In the genomic region with DNA sequence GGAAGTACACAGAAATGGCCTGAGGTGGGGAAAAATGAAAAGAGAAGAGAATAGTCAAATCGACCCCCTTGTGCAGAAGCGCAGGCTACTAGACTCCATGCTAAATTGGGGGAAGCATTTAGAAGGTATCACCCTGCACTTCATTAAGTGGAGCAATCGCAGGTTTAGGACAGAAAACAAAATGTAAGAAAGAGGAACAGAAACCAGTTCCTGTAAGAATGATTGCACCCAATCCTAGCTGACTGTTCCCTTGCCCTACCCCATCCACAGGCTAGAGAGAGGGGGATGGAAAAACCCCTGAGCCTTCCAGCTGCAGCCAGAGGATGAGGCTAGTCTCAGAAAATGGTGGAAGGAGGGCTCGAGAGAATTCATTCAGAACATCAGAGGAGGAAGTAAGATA, we compare ENCODE assay signal across 11 cellular contexts. TPM values are rescaled to one million over a fixed set of nuclear protein-coding genes. Genes with fewer than 3 reads are reported as not detected.
DNase-seq lines count a peak whose midpoint lies in the region; ATAC-seq, FAIRE-seq and TF ChIP-seq lines count a peak whose summit lies in the region.
"Had no signal": no experiment of that assay in that cellular context is flagged by ENCODE, and none has a peak within 500 bp of the region (broad histone marks: within the 10 kb centered on the region; RNA-seq: fewer than 3 reads in every experiment).

No MANE protein-coding gene starts in this region.

- H3K27ac Mint-ChIP-seq in Caco-2 (ENCODE audit: unreplicated experiment), result no peak overlapping the region
- H3K27ac Mint-ChIP-seq in CD4-positive, alpha-beta T cell, result no peak overlapping the region
- H3K27ac Mint-ChIP-seq: nephron had no signal

- no peaks in the 10 kb centered on the region for H4K20me1 ChIP-seq in HepG2 (ENCODE audit: insufficient read depth, low read length)

- H3K4me1 Mint-ChIP-seq in Caco-2 (ENCODE audit: low read depth, unreplicated experiment), result peaks cover 1% of the 10 kb centered on the region
- no peaks in the 10 kb centered on the region for H3K4me1 Mint-ChIP-seq in CD4-positive, alpha-beta T cell (ENCODE audit: low read depth)

- CTCF ChIA-PET in HepG2 (lab: Yijun Ruan, JAX; ENCODE audit: low intra/inter-chr PET ratio, low total read pairs), result no interaction called here
- CTCF ChIA-PET in Caco-2 (lab: Charles Lee), result no interaction called here
- CTCF ChIA-PET in CD4-positive, alpha-beta T cell (lab: Charles Lee), result no interaction called here

- H3K36me3 ChIP-seq in HepG2 (replicated peaks in 1 of 2; ENCODE audit: control insufficient read depth in 1 of 2, insufficient read depth in 2 of 2, low read length in 2 of 2), result no peaks in the 10 kb centered on the region
- H3K36me3 ChIP-seq in Caco-2 (ENCODE audit: control insufficient read depth, insufficient read depth, low read length), result no peaks in the 10 kb centered on the region
- H3K36me3 ChIP-seq: MG63 had no signal

- 11% methylated on average over 4 of the region's 4 CpGs for WGBS in HepG2 (ENCODE audit: low lambda C conversion rate)

- H3K36me3 Mint-ChIP-seq in Caco-2 (ENCODE audit: insufficient read depth, unreplicated experiment), result no peaks in the 10 kb centered on the region
- no peaks in the 10 kb centered on the region for H3K36me3 Mint-ChIP-seq in CD4-positive, alpha-beta T cell (ENCODE audit: low read depth)

- H3K4me3 Mint-ChIP-seq in Caco-2 (ENCODE audit: unreplicated experiment), result no peak overlapping the region
- no peak overlapping the region for H3K4me3 Mint-ChIP-seq in CD4-positive, alpha-beta T cell
- H3K4me3 Mint-ChIP-seq: nephron had no signal

- no peak overlapping the region for H3K9ac ChIP-seq in HepG2 (ENCODE audit: insufficient read depth, low read depth, low read length)

- H3K4me1 ChIP-seq in HepG2 (ENCODE audit: insufficient read depth, low read length), result no peaks in the 10 kb centered on the region
- H3K4me1 ChIP-seq in Caco-2, result 0 out of 2 replicates have a peak, but pooled peaks cover 2% of the 10 kb centered on the region

- H2AFZ ChIP-seq in HepG2 (ENCODE audit: low read length), result no peak overlapping the region

- TF ChIP-seq CTCF in HepG2 (CRISPR knock-in tag; IDR thresholded peaks at IDR 0.05) (no peak), Caco-2 (IDR thresholded peaks at IDR 0.05; ENCODE audit: insufficient read depth in 1 of 2, low read depth in 1 of 2, low read length in 1 of 2, severe bottlenecking in 1 of 2, unreplicated experiment in 1 of 2) (no peak)
- no peak for TF ChIP-seq CTCF in CD4-positive, alpha-beta T cell (IDR thresholded peaks at IDR 0.05)

- POLR2A ChIA-PET in HepG2 (lab: Yijun Ruan, JAX), result no interaction called here
- POLR2A ChIA-PET in Caco-2 (lab: Charles Lee), result no interaction called here
- POLR2A ChIA-PET in CD4-positive, alpha-beta T cell (lab: Charles Lee), result no interaction called here

- H3K27ac ChIP-seq in HepG2 (ENCODE audit: extremely low read length, insufficient read depth, low read length), result no peak overlapping the region
- no peak overlapping the region for H3K27ac ChIP-seq in CD4-positive, alpha-beta T cell (ENCODE audit: low read depth, low read length)

- H3K9me3 ChIP-seq in HepG2 (ENCODE audit: low read length) (no peaks in the 10 kb centered on the region), Caco-2 (peaks cover 5% of the 10 kb centered on the region; the same call in 1 of the 2 replicates)
- H3K9me3 ChIP-seq in CD4-positive, alpha-beta T cell (ENCODE audit: control insufficient read depth, low read length), result no peaks in the 10 kb centered on the region
- H3K9me3 ChIP-seq: MG63 had no signal

- no TSS peak for BruUV-seq in HepG2 (replicated peaks; lab: Mats Ljungman, UMichigan)
- no TSS peak for BruUV-seq in Caco-2 (replicated peaks; lab: Mats Ljungman, UMichigan)

- no peak for FAIRE-seq in HepG2 (lab: Jason Lieb, UNC)

- TF ChIP-seq EP300 in HepG2 (IDR thresholded peaks at IDR 0.05; ENCODE audit: low read depth in 2 of 2, low read length in 2 of 2) (no peak), HepG2 (CRISPR knock-in tag; IDR thresholded peaks at IDR 0.05; ENCODE audit: borderline replicate concordance) (no peak)

- no peaks in the 10 kb centered on the region for H3K27me3 ChIP-seq in HepG2 (ENCODE audit: control insufficient read depth in 1 of 2, insufficient read depth in 2 of 2, low read length in 2 of 2)
- no peaks in the 10 kb centered on the region for H3K27me3 ChIP-seq in Caco-2 (replicated peaks; ENCODE audit: control insufficient read depth, insufficient read depth, low read length)
- H3K27me3 ChIP-seq in CD4-positive, alpha-beta T cell (ENCODE audit: control insufficient read depth, insufficient read depth, low read length), result no peaks in the 10 kb centered on the region
- H3K27me3 ChIP-seq: MG63 had no signal

- TF ChIP-seq RAD21 in HepG2 (CRISPR knock-in tag; IDR thresholded peaks at IDR 0.05), result no peak

- DNase-seq in NOMO-1 treated with DMSO at 0.1 percent for 48 hours (lab: John Stamatoyannopoulos, UW; ENCODE audit: unreplicated experiment) (peak; percentile 70), HepG2 (ENCODE audit: low spot score) (no peak), Caco-2 (no peak), retina (no peak)
- no peak for DNase-seq in CD4-positive, alpha-beta T cell
- DNase-seq: MG63; stimulated activated naive CD8-positive, alpha-beta T cell treated with anti-CD3 and anti-CD28 coated beads, Interleukin-15, Interleukin-2, amounts not matched to agents 100 U/mL and 50 U/mL, for 24 hours had no signal

- no peaks in the 10 kb centered on the region for H3K9me3 Mint-ChIP-seq in Caco-2 (ENCODE audit: unreplicated experiment)
- H3K9me3 Mint-ChIP-seq in CD4-positive, alpha-beta T cell, result peaks cover 2% of the 10 kb centered on the region

- H3K4me2 ChIP-seq in HepG2 (ENCODE audit: low read depth, low read length), result no peak overlapping the region

- in situ Hi-C loops in HepG2 (cut with HindIII; ENCODE audit: extremely low pct_ligation_motif_present, low pct_unique_long_range_greater_than_20kb), result loop anchor here (10.0 to 25.0 kb wide), 2 partner anchors 311 to 881 kb away; partner anchors contain the start of gene MED7

- intact Hi-C loops in HepG2 (cut with micrococcal nuclease; ENCODE audit: unreplicated experiment), result no loop called here
- intact Hi-C loops in Caco-2 (cut with micrococcal nuclease; ENCODE audit: unreplicated experiment), result no loop called here
- intact Hi-C loops in CD4-positive, alpha-beta T cell (cut with DNase I, micrococcal nuclease), result no loop called here

- no peak for TF ChIP-seq POLR2A in HepG2 (IDR thresholded peaks at IDR 0.05; ENCODE audit: insufficient read depth in 1 of 2, low read depth in 2 of 2, low read length in 2 of 2)

- no peaks in the 10 kb centered on the region for H3K79me2 ChIP-seq in HepG2 (ENCODE audit: insufficient read depth, low read length)

- H3K4me3 ChIP-seq in HepG2 (replicated peaks in 1 of 3; ENCODE audit: insufficient read depth in 1 of 3, low read depth in 2 of 3, low read length in 3 of 3), result no peak overlapping the region
- no peak overlapping the region for H3K4me3 ChIP-seq in Caco-2 (ENCODE audit: low read depth, low read length)
- H3K4me3 ChIP-seq: MG63 had no signal

- ATAC-seq in GM18499 (IDR thresholded peaks at IDR 0.05; ENCODE audit: insufficient read depth, unreplicated experiment) (peak; percentile 70), GM21423 (IDR thresholded peaks at IDR 0.05; ENCODE audit: unreplicated experiment) (peak; percentile 78), HG03064 (IDR thresholded peaks at IDR 0.05; ENCODE audit: low read depth, unreplicated experiment) (peak; percentile 82), HepG2 (no peak)
- no peak for ATAC-seq in CD4-positive, alpha-beta T cell (ENCODE audit: poor library complexity)
- ATAC-seq: stimulated activated naive CD8-positive, alpha-beta T cell treated with anti-CD3 and anti-CD28 coated beads, Interleukin-15, Interleukin-2, amounts not matched to agents 100 U/mL and 50 U/mL, for 24 hours had no signal

- H3K27me3 Mint-ChIP-seq in Caco-2 (ENCODE audit: insufficient read depth, unreplicated experiment), result no peaks in the 10 kb centered on the region
- peaks cover 4% of the 10 kb centered on the region for H3K27me3 Mint-ChIP-seq in CD4-positive, alpha-beta T cell

TF ChIP-seq in HepG2, 621 proteins besides CTCF, POLR2A, EP300 and RAD21 (continues in another document):
- TF ChIP-seq HCFC1 (IDR thresholded peaks at IDR 0.05; ENCODE audit: low read depth, low read length), result no peak
- TF ChIP-seq, protein P1, sequence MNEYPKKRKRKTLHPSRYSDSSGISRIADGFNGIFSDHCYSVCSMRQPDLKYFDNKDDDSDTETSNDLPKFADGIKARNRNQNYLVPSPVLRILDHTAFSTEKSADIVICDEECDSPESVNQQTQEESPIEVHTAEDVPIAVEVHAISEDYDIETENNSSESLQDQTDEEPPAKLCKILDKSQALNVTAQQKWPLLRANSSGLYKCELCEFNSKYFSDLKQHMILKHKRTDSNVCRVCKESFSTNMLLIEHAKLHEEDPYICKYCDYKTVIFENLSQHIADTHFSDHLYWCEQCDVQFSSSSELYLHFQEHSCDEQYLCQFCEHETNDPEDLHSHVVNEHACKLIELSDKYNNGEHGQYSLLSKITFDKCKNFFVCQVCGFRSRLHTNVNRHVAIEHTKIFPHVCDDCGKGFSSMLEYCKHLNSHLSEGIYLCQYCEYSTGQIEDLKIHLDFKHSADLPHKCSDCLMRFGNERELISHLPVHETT (CRISPR knock-in tag; conservative IDR thresholded peaks at IDR 0.05), result no peak

RNA-seq across cellular contexts. Expression of gene PPP1R2B, which starts 23.9 kb away (rescaled TPM):
- total RNA-seq in HepG2 (2016; rRNA removed; fragmentation: Illumina TruSeq; extraction: Trizol) (0.07 and 0.18 TPM in 2 replicates), Caco-2 (2022) (not detected in 2 replicates)
- not detected in 2 replicates for total RNA-seq in HepG2 (2016; cell fraction: cytosol; rRNA removed; fragmentation: Illumina TruSeq; extraction: Trizol; ENCODE audit: low read depth)
- 0.09 TPM in 1 of 2 replicates, not detected in the other for total RNA-seq in HepG2 (2016; cell fraction: insoluble cytoplasmic fraction; rRNA removed; fragmentation: Illumina TruSeq; extraction: Trizol)
- not detected in 2 replicates for total RNA-seq in HepG2 (2016; cell fraction: membrane; rRNA removed; fragmentation: Illumina TruSeq; extraction: Trizol)
- not detected in 2 replicates for total RNA-seq in HepG2 (2016; cell fraction: nucleus; rRNA removed; fragmentation: Illumina TruSeq; extraction: Trizol)
- polyA plus RNA-seq in HepG2 (2011; rRNA removed), result not detected in 2 replicates
- not detected in 2 replicates for polyA plus RNA-seq in HepG2 (2011; cell fraction: cytosol; rRNA removed)
- polyA plus RNA-seq in HepG2 (2011; cell fraction: nucleus; rRNA removed), result not detected in 2 replicates
- polyA plus RNA-seq in HepG2 (2012), result not detected in 2 replicates
- polyA plus RNA-seq in HepG2 (2016; cell fraction: cytosol; fragmentation: Illumina TruSeq; extraction: Trizol; ENCODE audit: low read depth), result not detected in 2 replicates
- not detected in 2 replicates for polyA plus RNA-seq in HepG2 (2016; cell fraction: insoluble cytoplasmic fraction; fragmentation: Illumina TruSeq; extraction: Trizol; ENCODE audit: low read depth)
- not detected in 2 replicates for polyA plus RNA-seq in HepG2 (2016; cell fraction: membrane; fragmentation: Illumina TruSeq; extraction: Trizol; ENCODE audit: low read depth)
- not detected in 2 replicates for polyA plus RNA-seq in HepG2 (2016; cell fraction: nucleus; fragmentation: Illumina TruSeq; extraction: Trizol; ENCODE audit: insufficient read depth, low read depth)
- not detected in 2 replicates for polyA minus RNA-seq in HepG2 (2011; rRNA and poly(A)+ RNA removed; ENCODE audit: low replicate concordance)
- not detected in 2 replicates for polyA minus RNA-seq in HepG2 (2011; cell fraction: cytosol; rRNA and poly(A)+ RNA removed)
- polyA minus RNA-seq in HepG2 (2011; cell fraction: nucleus; rRNA and poly(A)+ RNA removed), result not detected in 2 replicates
- total RNA-seq in CD4-positive, alpha-beta T cell, result under 1 TPM in 1 of 2 experiments, not detected in 1; 0.27 TPM

Comparison
In these comparisons a context has a peak if more than half of its experiments do, and no peak if none do; other contexts are left out.
1. ATAC-seq: peak in GM18499 (single experiment), GM21423 (single experiment) and HG03064 (single experiment); none in HepG2 (single experiment) and CD4-positive, alpha-beta T cell (single experiment).